Comparison of ENCODE assay signal across 1 cellular context in the genomic region with DNA sequence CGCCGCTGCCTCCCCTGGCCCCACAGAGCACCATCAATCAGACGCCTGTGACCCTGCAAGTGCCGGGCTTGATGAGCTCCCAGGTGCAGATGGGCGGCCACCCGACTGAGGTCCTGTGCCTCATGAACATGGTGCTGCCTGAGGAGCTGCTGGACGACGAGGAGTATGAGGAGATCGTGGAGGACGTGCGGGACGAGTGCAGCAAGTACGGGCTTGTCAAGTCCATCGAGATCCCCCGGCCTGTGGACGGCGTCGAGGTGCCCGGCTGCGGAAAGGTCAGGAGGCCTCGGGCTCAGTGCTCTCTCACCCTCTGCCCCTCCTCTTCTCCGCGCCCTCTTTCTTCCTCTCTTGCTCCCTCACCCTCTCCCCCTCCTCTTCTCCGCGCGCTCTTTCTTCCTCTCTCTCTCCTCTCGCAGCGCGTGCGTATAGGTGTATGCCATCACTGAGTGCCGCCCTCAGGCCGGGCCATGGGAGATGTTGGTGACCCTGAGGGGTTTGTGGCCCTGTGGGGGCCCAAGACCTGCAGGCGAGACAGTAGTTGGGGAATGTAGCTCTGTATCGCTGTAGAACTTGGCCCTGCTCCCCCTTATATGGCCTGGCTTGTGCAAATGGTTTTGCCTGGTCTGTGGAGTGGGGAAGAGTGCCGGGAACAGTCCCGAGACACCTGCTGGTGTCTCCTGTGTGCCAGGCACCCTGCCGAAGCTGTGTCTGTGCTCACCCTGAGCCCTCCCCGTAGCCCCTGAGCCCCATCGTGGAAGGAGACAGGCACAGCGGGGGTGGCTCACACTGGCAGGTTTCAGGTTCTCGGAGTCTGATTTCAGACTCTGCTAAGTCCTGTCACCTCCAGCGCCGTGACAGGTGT.
TF ChIP-seq lines count a peak whose summit lies in the region.

No MANE protein-coding gene starts in this region.

TF ChIP-seq in A549, 52 proteins besides CTCF, POLR2A, EP300 and RAD21:
- no peak for TF ChIP-seq CBX8 (IDR thresholded peaks at IDR 0.05)
- no peak for TF ChIP-seq NFE2L2 (conservative IDR thresholded peaks at IDR 0.05; ENCODE audit: low read length)
- TF ChIP-seq HES2 (IDR thresholded peaks at IDR 0.05) = no peak
- TF ChIP-seq ZNF302 (CRISPR knock-in tag; IDR thresholded peaks at IDR 0.05) = no peak
- TF ChIP-seq HOXB5 (CRISPR knock-in tag; IDR thresholded peaks at IDR 0.05) = no peak
- no peak for TF ChIP-seq ATOH8 (CRISPR knock-in tag; IDR thresholded peaks at IDR 0.05; ENCODE audit: low read depth)
- TF ChIP-seq EHMT2 (IDR thresholded peaks at IDR 0.05; ENCODE audit: low read depth) = no peak
- TF ChIP-seq ZSCAN20 (CRISPR knock-in tag; IDR thresholded peaks at IDR 0.05) = no peak
- TF ChIP-seq, protein P1, sequence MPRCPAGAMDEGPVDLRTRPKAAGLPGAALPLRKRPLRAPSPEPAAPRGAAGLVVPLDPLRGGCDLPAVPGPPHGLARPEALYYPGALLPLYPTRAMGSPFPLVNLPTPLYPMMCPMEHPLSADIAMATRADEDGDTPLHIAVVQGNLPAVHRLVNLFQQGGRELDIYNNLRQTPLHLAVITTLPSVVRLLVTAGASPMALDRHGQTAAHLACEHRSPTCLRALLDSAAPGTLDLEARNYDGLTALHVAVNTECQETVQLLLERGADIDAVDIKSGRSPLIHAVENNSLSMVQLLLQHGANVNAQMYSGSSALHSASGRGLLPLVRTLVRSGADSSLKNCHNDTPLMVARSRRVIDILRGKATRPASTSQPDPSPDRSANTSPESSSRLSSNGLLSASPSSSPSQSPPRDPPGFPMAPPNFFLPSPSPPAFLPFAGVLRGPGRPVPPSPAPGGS (IDR thresholded peaks at IDR 0.05) = no peak
- TF ChIP-seq, protein P2, sequence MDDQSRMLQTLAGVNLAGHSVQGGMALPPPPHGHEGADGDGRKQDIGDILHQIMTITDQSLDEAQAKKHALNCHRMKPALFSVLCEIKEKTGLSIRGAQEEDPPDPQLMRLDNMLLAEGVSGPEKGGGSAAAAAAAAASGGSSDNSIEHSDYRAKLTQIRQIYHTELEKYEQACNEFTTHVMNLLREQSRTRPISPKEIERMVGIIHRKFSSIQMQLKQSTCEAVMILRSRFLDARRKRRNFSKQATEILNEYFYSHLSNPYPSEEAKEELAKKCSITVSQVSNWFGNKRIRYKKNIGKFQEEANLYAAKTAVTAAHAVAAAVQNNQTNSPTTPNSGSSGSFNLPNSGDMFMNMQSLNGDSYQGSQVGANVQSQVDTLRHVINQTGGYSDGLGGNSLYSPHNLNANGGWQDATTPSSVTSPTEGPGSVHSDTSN (IDR thresholded peaks at IDR 0.05) = no peak
- TF ChIP-seq, protein P3, sequence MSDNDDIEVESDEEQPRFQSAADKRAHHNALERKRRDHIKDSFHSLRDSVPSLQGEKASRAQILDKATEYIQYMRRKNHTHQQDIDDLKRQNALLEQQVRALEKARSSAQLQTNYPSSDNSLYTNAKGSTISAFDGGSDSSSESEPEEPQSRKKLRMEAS (IDR thresholded peaks at IDR 0.05) = no peak
- TF ChIP-seq EHF (CRISPR knock-in tag; IDR thresholded peaks at IDR 0.05) = no peak
- no peak for TF ChIP-seq CEBPB (IDR thresholded peaks at IDR 0.05)
- no peak for TF ChIP-seq HOXA7 (CRISPR knock-in tag; IDR thresholded peaks at IDR 0.05)
- TF ChIP-seq HDAC2 (IDR thresholded peaks at IDR 0.05) = no peak
- no peak for TF ChIP-seq GATA3 (IDR thresholded peaks at IDR 0.05; ENCODE audit: borderline replicate concordance)
- TF ChIP-seq NPAS2 (CRISPR knock-in tag; IDR thresholded peaks at IDR 0.05; ENCODE audit: borderline replicate concordance) = no peak
- no peak for TF ChIP-seq BHLHE40 (IDR thresholded peaks at IDR 0.05; ENCODE audit: low read depth, low read length)
